ENCODE assay signal across 8 cellular contexts in the genomic region with DNA sequence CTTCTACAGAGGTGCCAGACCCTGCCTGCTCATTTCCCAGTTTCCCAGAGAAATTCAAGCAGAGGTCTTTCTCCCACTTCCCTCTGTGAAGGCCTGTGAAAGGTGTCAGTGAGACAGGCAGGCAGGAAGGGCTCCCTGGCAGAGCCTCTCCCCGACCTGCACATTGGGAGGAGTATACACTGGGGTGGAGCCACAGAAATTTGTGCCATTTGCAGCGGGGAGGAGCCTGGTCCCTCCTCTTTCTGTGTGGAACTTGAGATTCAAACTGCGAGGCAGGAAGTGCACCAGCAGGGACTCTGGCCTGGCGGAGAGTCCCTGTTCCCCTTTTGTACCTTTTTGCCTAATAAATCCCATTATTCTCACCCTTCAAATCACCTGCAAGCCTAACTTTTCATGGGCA. TPM values are rescaled to one million over a fixed set of nuclear protein-coding genes. Genes with fewer than 3 reads are reported as not detected.
DNase-seq lines count a peak whose midpoint lies in the region; ATAC-seq and TF ChIP-seq lines count a peak whose summit lies in the region.

No MANE protein-coding gene starts in this region.

- H3K4me1 Mint-ChIP-seq in CD14-positive monocyte: peaks cover 6% of the 10 kb centered on the region

- peaks cover 3 to 5% (median 4%) of the 10 kb centered on the region in 3 donors for H3K27me3 Mint-ChIP-seq in CD14-positive monocyte (ENCODE audit: low read depth in 3 of 3)

- no peak overlapping the region for H3K4me3 Mint-ChIP-seq in CD14-positive monocyte

- H3K27ac Mint-ChIP-seq in CD14-positive monocyte: no peak overlapping the region

- H3K4me3 ChIP-seq in GM12865 (ENCODE audit: low read depth, low read length): no peak overlapping the region

- TF ChIP-seq CTCF in GM12865 (IDR thresholded peaks at IDR 0.05; ENCODE audit: insufficient read depth, low read depth, low read length, missing control alignments): no peak
- no peak for TF ChIP-seq CTCF in CD14-positive monocyte (IDR thresholded peaks at IDR 0.05)

- peak; percentile 79 for ATAC-seq in GM21423 (IDR thresholded peaks at IDR 0.05; ENCODE audit: unreplicated experiment)
- ATAC-seq in left ventricle myocardium superior: peak; percentile 49
- no peak for ATAC-seq in HG03045 (IDR thresholded peaks at IDR 0.05; ENCODE audit: unreplicated experiment)

- peaks cover 0 to 3% (median 0%) of the 10 kb centered on the region in 7 donors for H3K9me3 Mint-ChIP-seq in CD14-positive monocyte

- no peaks in the 10 kb centered on the region for H3K36me3 Mint-ChIP-seq in CD14-positive monocyte

- TF ChIP-seq RAD21 in Ishikawa (IDR thresholded peaks at IDR 0.05; ENCODE audit: low read depth): no peak

- intact Hi-C loops in left ventricle myocardium superior (cut with micrococcal nuclease) (no loop called here), CD14-positive monocyte (cut with micrococcal nuclease) (no loop called here)

- TF ChIP-seq EP300 in Ishikawa (IDR thresholded peaks at IDR 0.05; ENCODE audit: borderline replicate concordance): no peak

- peak; percentile 72 for DNase-seq in GM12865 (ENCODE audit: low read depth)
- DNase-seq in left ventricle myocardium superior: no peak
- no peak for DNase-seq in cerebellar cortex (ENCODE audit: low spot score)
- no peak for DNase-seq in CD14-positive monocyte (ENCODE audit: low spot score)
- no peak for DNase-seq in NCI-H2171 (lab: John Stamatoyannopoulos, UW)

TF ChIP-seq in Ishikawa, 13 proteins besides CTCF, POLR2A, EP300 and RAD21:
- no peak for TF ChIP-seq TCF12 (IDR thresholded peaks at IDR 0.05; ENCODE audit: low read depth)
- TF ChIP-seq, protein P1, sequence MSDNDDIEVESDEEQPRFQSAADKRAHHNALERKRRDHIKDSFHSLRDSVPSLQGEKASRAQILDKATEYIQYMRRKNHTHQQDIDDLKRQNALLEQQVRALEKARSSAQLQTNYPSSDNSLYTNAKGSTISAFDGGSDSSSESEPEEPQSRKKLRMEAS (IDR thresholded peaks at IDR 0.05): peak; percentile 32; the same call in 1 of the 2 replicates

RNA-seq across cellular contexts. Expression of a gene that starts 54.6 kb away (rescaled TPM):
- 0.25 TPM for total RNA-seq in left ventricle myocardium superior
- not detected for polyA plus RNA-seq in CD14-positive monocyte
